ENCODE assay signal across 8 cellular contexts in genomic region chr4:151013944-151014343, GRCh38. TPM values are rescaled to one million over a fixed set of nuclear protein-coding genes. Genes with fewer than 3 reads are reported as not detected.
DNase-seq lines count a peak whose midpoint lies in the region; ATAC-seq, FAIRE-seq and TF ChIP-seq lines count a peak whose summit lies in the region.

No MANE protein-coding gene starts in this region.

- H3K4me2 ChIP-seq in MM.1S (ENCODE audit: low read depth, low read length) (peak overlapping the region; percentile 95), H1 (ENCODE audit: insufficient read depth in 1 of 2, low read depth in 2 of 2, low read length in 2 of 2) (peak overlapping the region; percentile 63 to 89)

- H3K4me1 ChIP-seq in MM.1S (ENCODE audit: low read length) (0 out of 2 replicates have a peak, but pooled peaks cover 7% of the 10 kb centered on the region), H1 (replicated peaks in 1 of 4; ENCODE audit: control insufficient read depth in 3 of 4, insufficient read depth in 4 of 4, low read length in 3 of 4) (peaks cover 0 to 2% (median 0%) of the 10 kb centered on the region in 4 experiments; a peak in 1 of 7 replicates), neuron (ENCODE audit: insufficient read depth, low read length) (peaks cover 14% of the 10 kb centered on the region)

- no peak overlapping the region for H2BK120ac ChIP-seq in H1 (replicated peaks; ENCODE audit: low read depth, low read length)

- peaks cover 9% of the 10 kb centered on the region for H3F3A ChIP-seq in MM.1S (ENCODE audit: insufficient read depth, low read length)

- H2BK20ac ChIP-seq in H1 (ENCODE audit: low read length): no peak overlapping the region

- no peak overlapping the region for H2BK12ac ChIP-seq in H1 (ENCODE audit: low read depth, low read length)

- H3K27ac ChIP-seq in C4-2B (peak overlapping the region; percentile 94), MM.1S (ENCODE audit: low read length) (peak overlapping the region; percentile 99; the same call in 1 of the 2 replicates), H1 (ENCODE audit: low read depth, low read length) (peak overlapping the region; percentile 96; the same call in 1 of the 2 replicates)

- CTCF ChIA-PET in H1 (lab: Charles Lee; ENCODE audit: partially characterized antibody): interaction anchor here (0.7 to 1.9 kb wide), 4 partner anchors 37 to 147 kb away, joined by 3 to 7 read pairs (median 4); no protein-coding TSS in a partner anchor

- no peaks in the 10 kb centered on the region for H3K36me3 ChIP-seq in MM.1S (replicated peaks; ENCODE audit: insufficient read depth, low read length)
- peaks cover 0 to 4% (median 1%) of the 10 kb centered on the region in 4 experiments; a peak in 1 of 8 replicates for H3K36me3 ChIP-seq in H1 (ENCODE audit: control insufficient read depth in 2 of 4, insufficient read depth in 4 of 4, low read length in 3 of 4)
- peaks cover 2% of the 10 kb centered on the region for H3K36me3 ChIP-seq in neuron (ENCODE audit: insufficient read depth, low read length)

- no peak for FAIRE-seq in H1 (lab: Jason Lieb, UNC)

- no peak overlapping the region for H2AK5ac ChIP-seq in H1 (ENCODE audit: low read depth, low read length)

- WGBS in H1 (ENCODE audit: extremely low coverage in 1 of 2, insufficient coverage in 1 of 2, insufficient read length in 1 of 2, insufficient replicate concordance in 2 of 2, low coverage in 1 of 2, low lambda C conversion rate in 2 of 2, missing lambda C conversion rate in 1 of 2), 2 experiments: 11% methylated on average over 4 of the region's 4 CpGs; no CpG with 5 or more reads in 1 of the 2 experiments

- no peak overlapping the region for H3K4ac ChIP-seq in H1 (replicated peaks; ENCODE audit: insufficient read length, low read depth, low read length)

- no peaks in the 10 kb centered on the region; the same call in 1 of the 2 replicates for H3K79me1 ChIP-seq in H1 (ENCODE audit: low read depth, low read length)

- no peak for ATAC-seq in HG03280 (IDR thresholded peaks at IDR 0.05; ENCODE audit: unreplicated experiment)

- no peak overlapping the region for H4K5ac ChIP-seq in H1 (ENCODE audit: insufficient read length, low read depth, low read length)

- TF ChIP-seq RAD21 in H1 (IDR thresholded peaks at IDR 0.05 in 1 of 2, conservative IDR thresholded peaks at IDR 0.05 in 1 of 2; ENCODE audit: low read depth in 2 of 2, low read length in 2 of 2): no peak

- no peak overlapping the region for H3K18ac ChIP-seq in H1 (ENCODE audit: extremely low read depth, low read length)

- no peak overlapping the region for H2BK5ac ChIP-seq in H1 (ENCODE audit: low read depth, low read length)

- no peak overlapping the region for H2BK15ac ChIP-seq in H1 (ENCODE audit: low read length)

- H3K4me3 ChIP-seq in MM.1S (ENCODE audit: low read length) (peak overlapping the region; percentile 84), H1 (ENCODE audit: extremely low read depth in 1 of 4, insufficient read depth in 2 of 4, low read depth in 3 of 4, low read length in 4 of 4) (peak overlapping the region; percentile 38 to 99 (median 82)), neuron (ENCODE audit: low read length) (peak overlapping the region; percentile 67)

- 0 out of 2 replicates have a peak, but pooled peaks cover 3% of the 10 kb centered on the region for H4K20me1 ChIP-seq in MM.1S (ENCODE audit: insufficient read depth, low read length)
- no peaks in the 10 kb centered on the region for H4K20me1 ChIP-seq in H1 (replicated peaks in 1 of 2; ENCODE audit: control insufficient read depth in 1 of 2, insufficient read depth in 2 of 2, low read length in 2 of 2)

- H3K9me2 ChIP-seq in MM.1S (replicated peaks; ENCODE audit: insufficient read depth, low read length): no peaks in the 10 kb centered on the region

- no peak overlapping the region for H4K91ac ChIP-seq in H1 (replicated peaks; ENCODE audit: insufficient read length, low read length)

- no peaks in the 10 kb centered on the region for H3K9me3 ChIP-seq in MM.1S (replicated peaks; ENCODE audit: insufficient read depth, low read length)
- H3K9me3 ChIP-seq in H1 (ENCODE audit: insufficient read depth in 2 of 2, low read depth in 1 of 2, low read length in 1 of 2): no peaks in the 10 kb centered on the region
- H3K9me3 ChIP-seq in neuron (ENCODE audit: low read length): no peaks in the 10 kb centered on the region

- TF ChIP-seq EP300 in H1 (IDR thresholded peaks at IDR 0.05; ENCODE audit: borderline replicate concordance in 1 of 2, low read depth in 2 of 2, low read length in 2 of 2): no peak

- no peak overlapping the region for H3K23ac ChIP-seq in H1 (ENCODE audit: insufficient read length)

- H4K8ac ChIP-seq in H1 (ENCODE audit: extremely low read depth, insufficient read depth, low read length): no peak overlapping the region

- DNase-seq in MM.1S (peak; percentile 12), H1 (ENCODE audit: low read depth in 1 of 2, low spot score in 2 of 2) (no peak), 8988T (no peak), NCI-H2029 treated with DMSO at 0.1 percent for 48 hours (lab: John Stamatoyannopoulos, UW) (no peak)
- no peak for DNase-seq in effector CD4-positive, alpha-beta T cell

- no peak overlapping the region for H3K56ac ChIP-seq in H1 (replicated peaks; ENCODE audit: insufficient read length, low read depth, low read length)

- H2AFZ ChIP-seq in MM.1S (ENCODE audit: low read length) (no peak overlapping the region), H1 (ENCODE audit: low read length) (no peak overlapping the region), neuron (ENCODE audit: low read depth, low read length) (no peak overlapping the region)

- TF ChIP-seq POLR2A in H1 (IDR thresholded peaks at IDR 0.05; ENCODE audit: control extremely low read depth in 1 of 2, low read depth in 2 of 2, low read length in 2 of 2): no peak

- TF ChIP-seq CTCF in C4-2B (conservative IDR thresholded peaks at IDR 0.05): no peak
- TF ChIP-seq CTCF in MM.1S (IDR thresholded peaks at IDR 0.05; ENCODE audit: low read length): no peak
- no peak for TF ChIP-seq CTCF in H1 (IDR thresholded peaks at IDR 0.05; ENCODE audit: control extremely low read depth in 1 of 3, insufficient read depth in 1 of 3, low read depth in 1 of 3, low read length in 3 of 3)

- H3K9ac ChIP-seq in MM.1S (ENCODE audit: low read length): peak overlapping the region; percentile 99; the same call in 1 of the 2 replicates
- peak overlapping the region in 2 of 4 experiments; percentile 51 to 94; a peak in 2 of 7 replicates for H3K9ac ChIP-seq in H1 (replicated peaks in 1 of 4; ENCODE audit: extremely low read depth in 1 of 4, low read depth in 3 of 4, low read length in 3 of 4)

- no peaks in the 10 kb centered on the region for H3K27me3 ChIP-seq in MM.1S (replicated peaks; ENCODE audit: insufficient read depth, low read length)
- no peaks in the 10 kb centered on the region for H3K27me3 ChIP-seq in H1 (replicated peaks in 1 of 4; ENCODE audit: control insufficient read depth in 3 of 4, extremely low read depth in 1 of 4, insufficient read depth in 3 of 4, low read length in 3 of 4)
- H3K27me3 ChIP-seq in neuron (ENCODE audit: insufficient read depth, low read length): no peaks in the 10 kb centered on the region

- peaks cover 6% of the 10 kb centered on the region for H3K23me2 ChIP-seq in H1 (ENCODE audit: low read depth, low read length)

- POLR2A ChIA-PET in H1 (lab: Charles Lee; ENCODE audit: partially characterized antibody): interaction anchor here (0.7 to 5.9 kb wide), 6 partner anchors 11 to 85 kb away, joined by 3 to 44 read pairs (median 13); partner anchors contain the start of gene RPS3A

- H3K79me2 ChIP-seq in MM.1S (ENCODE audit: low read length) (peaks cover 52% of the 10 kb centered on the region), H1 (ENCODE audit: control insufficient read depth in 1 of 2, insufficient read depth in 2 of 2, low read length in 2 of 2) (peaks cover 9 to 54% of the 10 kb centered on the region in 2 experiments)

- H3K14ac ChIP-seq in H1 (ENCODE audit: insufficient read length): no peak overlapping the region

TF ChIP-seq in H1, 55 proteins besides CTCF, POLR2A, EP300 and RAD21:
- TF ChIP-seq NRF1 (IDR thresholded peaks at IDR 0.05; ENCODE audit: low read depth, low read length): no peak
- no peak for TF ChIP-seq SP1 (IDR thresholded peaks at IDR 0.05; ENCODE audit: low read depth, low read length)
- TF ChIP-seq SP2 (IDR thresholded peaks at IDR 0.05; ENCODE audit: low read length): no peak

RNA-seq across cellular contexts. Expression of gene LRBA, which starts 1.1 kb away (rescaled TPM):
- total RNA-seq in H1 (2021; fragmentation: NEBNext Ultra II Directional; extraction: Animal tissue kit (Norgen Biotek cat#: 25700)): 77.2 and 83.2 TPM in 2 replicates
- polyA plus RNA-seq in H1 (2011; rRNA removed): 32.5 and 54.6 TPM in 2 replicates
- 44.3 TPM for polyA plus RNA-seq in H1 (2011; cell fraction: cytosol; rRNA removed)
- polyA plus RNA-seq in H1 (2011; cell fraction: nucleus; rRNA removed): 54.2 TPM
- polyA plus RNA-seq in H1 (2012, experiment 1 of 2): 48.4 to 60.5 TPM (median 54.0 TPM) in 4 replicates
- 4.0 TPM for polyA plus RNA-seq in H1 (2012, experiment 2 of 2)
- 27.2 TPM for polyA plus RNA-seq in H1 (2013, experiment 1 of 2)
- polyA plus RNA-seq in H1 (2013, experiment 2 of 2): 22.2 TPM
- polyA minus RNA-seq in H1 (2011; rRNA and poly(A)+ RNA removed): 249 and 294 TPM in 2 replicates
- polyA minus RNA-seq in H1 (2011; cell fraction: cytosol; rRNA and poly(A)+ RNA removed): 80.2 TPM
- polyA minus RNA-seq in H1 (2011; cell fraction: nucleus; rRNA and poly(A)+ RNA removed): 387 TPM
